Comparison of ENCODE assay signal across 5 cellular contexts in genomic region chr6:45773906-45774305, GRCh38.
"Had no signal": no experiment of that assay in that cellular context is flagged by ENCODE, and none has a peak within 500 bp of the region (broad histone marks: within the 10 kb centered on the region; RNA-seq: fewer than 3 reads in every experiment).

No MANE protein-coding gene starts in this region.

- H3K27ac ChIP-seq: HL-60 had no signal

- H3K4me3 ChIP-seq: GM23338 had no signal

- DNase-seq: H9, HCEC 1CT had no signal

- ATAC-seq: GM23338, HepG2 had no signal
